ENCODE assay signal across 1 cellular context in genomic region chr6:158032354-158032733, GRCh38.
TF ChIP-seq lines count a peak whose summit lies in the region.

No MANE protein-coding gene starts in this region.

TF ChIP-seq in IMR-90, 13 proteins besides CTCF, POLR2A, EP300 and RAD21 (continued from another document):
- TF ChIP-seq MXI1 (IDR thresholded peaks at IDR 0.05; ENCODE audit: borderline replicate concordance, low read depth, low read length) (no peak), USF2 (IDR thresholded peaks at IDR 0.05; ENCODE audit: low read depth, low read length) (no peak)
